In genomic region chr16:88120812-88121211, GRCh38 we compare ENCODE assay signal across 27 cellular contexts.
"Had no signal": no experiment of that assay in that cellular context is flagged by ENCODE, and none has a peak within 500 bp of the region (broad histone marks: within the 10 kb centered on the region; RNA-seq: fewer than 3 reads in every experiment).

No MANE protein-coding gene starts in this region.

- H3K27me3 ChIP-seq: adrenal gland, ascending aorta, breast epithelium had no signal

- ATAC-seq: activated CD4-positive, CD25-positive, alpha-beta regulatory T cell treated with anti-CD3 and anti-CD28 coated beads, Interleukin-2, amount 50 U/mL, for 24 hours; activated CD8-positive, alpha-beta T cell treated with anti-CD3 and anti-CD28 coated beads for 36 hours; activated naive CD8-positive, alpha-beta T cell treated with anti-CD3 and anti-CD28 coated beads, Interleukin-2, amount 50 U/mL, for 24 hours; activated T-cell treated with anti-CD3 and anti-CD28 coated beads, Interleukin-2, amount 50 U/mL, for 4 hours; effector memory CD8-positive, alpha-beta T cell; T-helper 17 cell had no signal

- H3K27ac ChIP-seq: ascending aorta, breast epithelium, coronary artery, dorsolateral prefrontal cortex, esophagus squamous epithelium, WERI-Rb-1 had no signal

- FAIRE-seq: frontal cortex had no signal

- H3K4me1 ChIP-seq: adrenal gland, ascending aorta, breast epithelium had no signal

- DNase-seq: activated B cell treated with CpG ODN at 0.5 μM for 24 hours; activated CD4-positive, alpha-beta T cell treated with anti-CD3 and anti-CD28 coated beads for 48 hours; activated CD4-positive, alpha-beta T cell treated with anti-CD3 and anti-CD28 coated beads, Interleukin-2, amount 50 U/mL, for 1 hour; activated CD4-positive, alpha-beta T cell treated with anti-CD3 and anti-CD28 coated beads, Interleukin-2, amount 50 U/mL, for 48 hours; activated CD8-positive, alpha-beta memory T cell treated with anti-CD3 and anti-CD28 coated beads for 24 hours; activated CD8-positive, alpha-beta T cell treated with anti-CD3 and anti-CD28 coated beads for 36 hours; activated effector memory CD4-positive, alpha-beta T cell treated with anti-CD3 and anti-CD28 coated beads, Interleukin-2, amount 50 U/mL, for 16 hours; activated naive CD4-positive, alpha-beta T cell treated with anti-CD3 and anti-CD28 coated beads for 36 hours; activated naive CD8-positive, alpha-beta T cell treated with anti-CD3 and anti-CD28 coated beads for 36 hours; activated naive CD8-positive, alpha-beta T cell treated with anti-CD3 and anti-CD28 coated beads, Interleukin-2, amount 50 U/mL, for 24 hours; activated T-cell treated with anti-CD3 and anti-CD28 coated beads, Interleukin-2, amount 50 U/mL, for 4 hours; amygdala; dorsolateral prefrontal cortex; effector memory CD8-positive, alpha-beta T cell; esophagus squamous epithelium; foreskin fibroblast; head of caudate nucleus; T-helper 1 cell; T-helper 17 cell; T1000; WERI-Rb-1 had no signal

- H3K4me3 ChIP-seq: adrenal gland, ascending aorta, breast epithelium, coronary artery, dorsolateral prefrontal cortex, esophagus squamous epithelium had no signal

- H3K9me3 ChIP-seq: adrenal gland, ascending aorta, breast epithelium, esophagus squamous epithelium had no signal

- H3K36me3 ChIP-seq: adrenal gland, ascending aorta, breast epithelium, esophagus squamous epithelium, WERI-Rb-1 had no signal
